In genomic region chr6:8940356-8940755, GRCh38 we compare ENCODE assay signal across 30 cellular contexts.
A peak's percentile ranks its signal among the peaks of the same experiment; 100 is the strongest.
DNase-seq lines count a peak whose midpoint lies in the region; ATAC-seq and TF ChIP-seq lines count a peak whose summit lies in the region.
"Had no signal": no experiment of that assay in that cellular context is flagged by ENCODE, and none has a peak within 500 bp of the region (broad histone marks: within the 10 kb centered on the region; RNA-seq: fewer than 3 reads in every experiment).

No MANE protein-coding gene starts in this region.

- H3K27ac Mint-ChIP-seq in activated CD4-positive, alpha-beta memory T cell treated with anti-CD3 and anti-CD28 coated beads, Interleukin-2, amount 10 ng/mL, durations not matched to agents 7 days and 5 days = no peak overlapping the region
- H3K27ac Mint-ChIP-seq: activated CD8-positive, alpha-beta T cell treated with anti-CD3 and anti-CD28 coated beads, Interleukin-2, amount 10 ng/mL, durations not matched to agents 7 days and 5 days; activated naive CD4-positive, alpha-beta T cell treated with anti-CD3 and anti-CD28 coated beads, Interleukin-2, amount 50 U/mL, for 72 hours; B cell; CD8-positive, alpha-beta T cell; effector memory CD8-positive, alpha-beta T cell; T-helper 1 cell treated with Interleukin-12 subunit alpha and Interleukin-12 subunit beta and Interleukin-4 antibody, amounts not matched to agents 30 μg/mL and 1 μg/mL, for 36 hours had no signal

- no peaks in the 10 kb centered on the region for H3K36me3 Mint-ChIP-seq in activated CD4-positive, alpha-beta memory T cell treated with anti-CD3 and anti-CD28 coated beads, Interleukin-2, amount 10 ng/mL, durations not matched to agents 7 days and 5 days (ENCODE audit: low read depth)
- H3K36me3 Mint-ChIP-seq: activated naive CD4-positive, alpha-beta T cell treated with anti-CD3 and anti-CD28 coated beads, Interleukin-2, amount 50 U/mL, for 72 hours; CD8-positive, alpha-beta T cell had no signal

- POLR2A ChIA-PET in Panc1 (lab: Charles Lee) = no interaction called here
- POLR2A ChIA-PET in activated CD4-positive, alpha-beta memory T cell treated with anti-CD3 and anti-CD28 coated beads, Interleukin-2, amount 10 ng/mL, durations not matched to agents 7 days and 5 days (lab: Charles Lee) = no interaction called here

- H3K27ac ChIP-seq in Panc1 (ENCODE audit: low read length) = peak overlapping the region; percentile 17; the same call in 1 of the 2 replicates
- H3K27ac ChIP-seq: cardiac muscle cell, coronary artery, esophagus muscularis mucosa, ovary, skin epidermis, stomach, tibial artery had no signal

- no peaks in the 10 kb centered on the region for H3K36me3 ChIP-seq in Panc1 (ENCODE audit: control insufficient read depth, insufficient read depth, low read length)
- H3K36me3 ChIP-seq: cardiac muscle cell, esophagus muscularis mucosa, ovary, stomach, tibial artery had no signal

- peaks cover 13% of the 10 kb centered on the region; the same call in 1 of the 2 replicates for H3K4me1 ChIP-seq in Panc1 (ENCODE audit: control insufficient read depth, insufficient read depth, low read length)
- H3K4me1 ChIP-seq: esophagus muscularis mucosa, tibial artery had no signal

- no peak overlapping the region for H3K4me3 Mint-ChIP-seq in activated CD4-positive, alpha-beta memory T cell treated with anti-CD3 and anti-CD28 coated beads, Interleukin-2, amount 10 ng/mL, durations not matched to agents 7 days and 5 days
- H3K4me3 Mint-ChIP-seq: activated CD8-positive, alpha-beta T cell treated with anti-CD3 and anti-CD28 coated beads, Interleukin-2, amount 10 ng/mL, durations not matched to agents 7 days and 5 days; B cell; CD8-positive, alpha-beta T cell; effector memory CD8-positive, alpha-beta T cell; T-helper 1 cell treated with Interleukin-12 subunit alpha and Interleukin-12 subunit beta and Interleukin-4 antibody, amounts not matched to agents 30 μg/mL and 1 μg/mL, for 36 hours had no signal

- intact Hi-C loops in Panc1 (cut with micrococcal nuclease; ENCODE audit: unreplicated experiment) = no loop called here

- no peaks in the 10 kb centered on the region for H3K9me3 Mint-ChIP-seq in activated CD4-positive, alpha-beta memory T cell treated with anti-CD3 and anti-CD28 coated beads, Interleukin-2, amount 10 ng/mL, durations not matched to agents 7 days and 5 days
- H3K9me3 Mint-ChIP-seq: activated naive CD4-positive, alpha-beta T cell treated with anti-CD3 and anti-CD28 coated beads, Interleukin-2, amount 50 U/mL, for 72 hours; CD8-positive, alpha-beta T cell; T-helper 1 cell treated with Interleukin-12 subunit alpha and Interleukin-12 subunit beta and Interleukin-4 antibody, amounts not matched to agents 30 μg/mL and 1 μg/mL, for 36 hours had no signal

- CTCF ChIA-PET in Panc1 (lab: Charles Lee) = interaction anchor here (0.5 kb wide), 1 partner anchor 24 kb away, joined by 3 read pairs; no protein-coding TSS in a partner anchor
- CTCF ChIA-PET in activated CD4-positive, alpha-beta memory T cell treated with anti-CD3 and anti-CD28 coated beads, Interleukin-2, amount 10 ng/mL, durations not matched to agents 7 days and 5 days (lab: Charles Lee) = no interaction called here

- BruUV-seq in Panc1 (replicated peaks; lab: Mats Ljungman, UMichigan) = no TSS peak

- no peaks in the 10 kb centered on the region for H3K27me3 ChIP-seq in Panc1 (ENCODE audit: control insufficient read depth, insufficient read depth, low read length)
- H3K27me3 ChIP-seq: cardiac muscle cell, esophagus muscularis mucosa, ovary, stomach, tibial artery had no signal

- H3K4me1 Mint-ChIP-seq in activated CD4-positive, alpha-beta memory T cell treated with anti-CD3 and anti-CD28 coated beads, Interleukin-2, amount 10 ng/mL, durations not matched to agents 7 days and 5 days = no peaks in the 10 kb centered on the region
- H3K4me1 Mint-ChIP-seq: B cell had no signal

- in situ Hi-C loops in Panc1 (cut with HindIII; ENCODE audit: low pct_unique_long_range_greater_than_20kb, low sequenced_read_pairs) = no loop called here

- DNase-seq in NCI-H345 (lab: John Stamatoyannopoulos, UW) (peak; percentile 1), NCI-H345 treated with DMSO at 0.1 percent for 48 hours (lab: John Stamatoyannopoulos, UW; ENCODE audit: unreplicated experiment) (no peak), NCI-H2029 (lab: John Stamatoyannopoulos, UW) (peak; percentile 57), Panc1 (ENCODE audit: low read depth, low spot score) (no peak), foreskin fibroblast (no peak), amygdala (lab: John Stamatoyannopoulos, UW) (no peak)
- DNase-seq in activated CD4-positive, alpha-beta memory T cell treated with anti-CD3 and anti-CD28 coated beads, Interleukin-2, amount 10 ng/mL, durations not matched to agents 7 days and 5 days = no peak
- DNase-seq: activated CD8-positive, alpha-beta T cell treated with anti-CD3 and anti-CD28 coated beads, Interleukin-2, amount 10 ng/mL, durations not matched to agents 7 days and 5 days; aorta; CD8-positive, alpha-beta T cell; effector memory CD8-positive, alpha-beta T cell; foreskin melanocyte; GF-D8; left cardiac atrium; NCI-H187; NCI-H446 treated with DMSO at 0.1 percent for 48 hours; ovary; retina; stimulated activated CD8-positive, alpha-beta memory T cell treated with anti-CD3 and anti-CD28 coated beads, Interleukin-4, amount 100 ng/mL, for 48 hours; stomach; tibial artery had no signal

- H3K4me3 ChIP-seq in Panc1 (ENCODE audit: low read depth in 2 of 2, low read length in 2 of 2) = no peak overlapping the region
- H3K4me3 ChIP-seq in foreskin fibroblast (ENCODE audit: low read depth in 1 of 2, low read length in 2 of 2) = no peak overlapping the region
- H3K4me3 ChIP-seq: cardiac muscle cell, coronary artery, esophagus muscularis mucosa, ovary, skin epidermis, stomach, tibial artery had no signal

- ATAC-seq in Panc1 (no peak), HG03521 (IDR thresholded peaks at IDR 0.05; ENCODE audit: unreplicated experiment) (no peak)
- ATAC-seq: activated CD4-positive, CD25-positive, alpha-beta regulatory T cell treated with anti-CD3 and anti-CD28 coated beads, Interleukin-2, amount 50 U/mL, for 24 hours; activated CD8-positive, alpha-beta T cell treated with anti-CD3 and anti-CD28 coated beads, Interleukin-2, amount 10 ng/mL, durations not matched to agents 7 days and 5 days; activated naive CD4-positive, alpha-beta T cell treated with anti-CD3 and anti-CD28 coated beads, Interleukin-2, amount 50 U/mL, for 72 hours; CD8-positive, alpha-beta T cell; effector memory CD8-positive, alpha-beta T cell; left cardiac atrium had no signal

- no peak for TF ChIP-seq CTCF in Panc1 (IDR thresholded peaks at IDR 0.05)
- TF ChIP-seq CTCF in foreskin fibroblast (IDR thresholded peaks at IDR 0.05; ENCODE audit: low read depth, low read length) = no peak

- H3K9me3 ChIP-seq in Panc1 (ENCODE audit: control insufficient read depth, insufficient read depth, low read depth, low read length) = no peaks in the 10 kb centered on the region
- H3K9me3 ChIP-seq: esophagus muscularis mucosa, ovary, stomach, tibial artery had no signal

- no peaks in the 10 kb centered on the region for H3K27me3 Mint-ChIP-seq in activated CD4-positive, alpha-beta memory T cell treated with anti-CD3 and anti-CD28 coated beads, Interleukin-2, amount 10 ng/mL, durations not matched to agents 7 days and 5 days
- H3K27me3 Mint-ChIP-seq: B cell; effector memory CD8-positive, alpha-beta T cell had no signal

Comparison
In these comparisons a context has a peak if more than half of its experiments do, and no peak if none do; other contexts are left out.
1. DNase-seq: peak in NCI-H345 (single experiment) and NCI-H2029 (single experiment); none in NCI-H345 treated with DMSO at 0.1 percent for 48 hours (single experiment), Panc1 (single experiment), foreskin fibroblast (0 of 2), activated CD4-positive, alpha-beta memory T cell treated with anti-CD3 and anti-CD28 coated beads, Interleukin-2, amount 10 ng/mL, durations not matched to agents 7 days and 5 days (single experiment) and amygdala (0 of 56).